In genomic region chr2:189217546-189217945, GRCh38 we compare ENCODE assay signal across 17 cellular contexts. TPM values are rescaled to one million over a fixed set of nuclear protein-coding genes. Genes with fewer than 3 reads are reported as not detected.
DNase-seq lines count a peak whose midpoint lies in the region; ATAC-seq, FAIRE-seq and TF ChIP-seq lines count a peak whose summit lies in the region.
"Had no signal": no experiment of that assay in that cellular context is flagged by ENCODE, and none has a peak within 500 bp of the region (broad histone marks: within the 10 kb centered on the region; RNA-seq: fewer than 3 reads in every experiment).

No MANE protein-coding gene starts in this region.

- CTCF ChIA-PET in AG04449 (lab: Yijun Ruan, JAX) (interaction anchor here (1.0 to 1.5 kb wide), 4 partner anchors 13 to 123 kb away, joined by 3 to 4 read pairs (median 3); no protein-coding TSS in a partner anchor), endothelial cell of umbilical vein (lab: Charles Lee) (interaction anchor here (0.7 to 1.5 kb wide), 7 partner anchors 13 to 70 kb away, joined by 3 to 7 read pairs (median 3); no protein-coding TSS in a partner anchor)

- intact Hi-C loops in endothelial cell of umbilical vein (cut with micrococcal nuclease) = no loop called here

- H3K79me2 ChIP-seq in endothelial cell of umbilical vein (ENCODE audit: control insufficient read depth, insufficient read depth, low read length) = no peaks in the 10 kb centered on the region

- H3K79me1 ChIP-seq in mesenchymal stem cell (replicated peaks; ENCODE audit: low read length, poor library complexity, severe bottlenecking) = peaks cover under 1% of the 10 kb centered on the region

- no peaks in the 10 kb centered on the region for H3K36me3 ChIP-seq in endothelial cell of umbilical vein (ENCODE audit: control insufficient read depth in 2 of 2, extremely low read depth in 1 of 2, insufficient read depth in 2 of 2, low read length in 2 of 2)
- no peaks in the 10 kb centered on the region for H3K36me3 ChIP-seq in mesenchymal stem cell (ENCODE audit: control insufficient read depth in 1 of 2, insufficient read depth in 2 of 2, low read depth in 1 of 2, low read length in 2 of 2)
- H3K36me3 ChIP-seq: BE2C, tibial artery had no signal

- no peak overlapping the region for H2BK5ac ChIP-seq in mesenchymal stem cell (ENCODE audit: low read depth, low read length, poor library complexity, severe bottlenecking)

- H2BK15ac ChIP-seq in mesenchymal stem cell (ENCODE audit: low read depth, poor library complexity, severe bottlenecking) = no peak overlapping the region

- H3K27ac ChIP-seq in endothelial cell of umbilical vein (ENCODE audit: insufficient read depth, low read depth, low read length) (no peak overlapping the region), mesenchymal stem cell (ENCODE audit: low read length, poor library complexity, severe bottlenecking) (peak overlapping the region; percentile 19)
- H3K27ac ChIP-seq: tibial artery had no signal

- H3K4ac ChIP-seq in mesenchymal stem cell (ENCODE audit: low read depth in 1 of 2, low read length in 2 of 2) = no peak overlapping the region

- H4K20me1 ChIP-seq in endothelial cell of umbilical vein (replicated peaks; ENCODE audit: control insufficient read depth, extremely low read depth, insufficient read depth, low read length) = no peaks in the 10 kb centered on the region

- H3K27me3 ChIP-seq in endothelial cell of umbilical vein (ENCODE audit: control insufficient read depth in 2 of 2, insufficient read depth in 2 of 2, low read length in 2 of 2) = no peaks in the 10 kb centered on the region
- H3K27me3 ChIP-seq in mesenchymal stem cell (ENCODE audit: control insufficient read depth in 1 of 2, insufficient read depth in 1 of 2, low read length in 2 of 2) = no peaks in the 10 kb centered on the region
- H3K27me3 ChIP-seq: BE2C, tibial artery had no signal

- dilution Hi-C loops in endothelial cell of umbilical vein (cut with MboI; ENCODE audit: extremely low pct_ligation_motif_present, low sequenced_read_pairs) = no loop called here

- H4K8ac ChIP-seq in mesenchymal stem cell (ENCODE audit: low read length) = peak overlapping the region; percentile 52

- TF ChIP-seq CTCF in AG04449 (IDR thresholded peaks at IDR 0.05; ENCODE audit: insufficient read depth, low read length, missing control alignments) = no peak
- no peak for TF ChIP-seq CTCF in endothelial cell of umbilical vein (IDR thresholded peaks at IDR 0.05; ENCODE audit: extremely low read depth in 1 of 2, insufficient read depth in 1 of 2, low read depth in 1 of 2, low read length in 2 of 2)

- H4K91ac ChIP-seq in mesenchymal stem cell (ENCODE audit: low read length) = no peak overlapping the region

- H3K4me3 ChIP-seq in AG04449 (ENCODE audit: low read depth, low read length) (no peak overlapping the region), endothelial cell of umbilical vein (replicated peaks in 1 of 3; ENCODE audit: insufficient read depth in 1 of 3, low read depth in 1 of 3, low read length in 3 of 3) (no peak overlapping the region), mesenchymal stem cell (ENCODE audit: insufficient read depth in 1 of 2, low read depth in 1 of 2, low read length in 2 of 2) (no peak overlapping the region)
- H3K4me3 ChIP-seq: mucosa of descending colon, tibial artery had no signal

- peak overlapping the region; percentile 92 for H2AFZ ChIP-seq in endothelial cell of umbilical vein (ENCODE audit: low read depth, low read length)
- H2AFZ ChIP-seq in mesenchymal stem cell (ENCODE audit: low read depth, low read length) = peak overlapping the region; percentile 91

- H2AK5ac ChIP-seq in mesenchymal stem cell (ENCODE audit: low read length, severe bottlenecking) = no peak overlapping the region

- H3K4me2 ChIP-seq in endothelial cell of umbilical vein (ENCODE audit: insufficient read depth, low read length) = no peak overlapping the region
- H3K4me2 ChIP-seq in mesenchymal stem cell (ENCODE audit: low read length, poor library complexity, severe bottlenecking) = peak overlapping the region; percentile 14

- H3K9ac ChIP-seq in endothelial cell of umbilical vein (replicated peaks; ENCODE audit: extremely low read depth, insufficient read depth, low read length) = no peak overlapping the region
- H3K9ac ChIP-seq in mesenchymal stem cell (ENCODE audit: low read length) = no peak overlapping the region

- H2BK120ac ChIP-seq in mesenchymal stem cell (ENCODE audit: low read depth, low read length) = peak overlapping the region; percentile 27

- no TSS peak for BruUV-seq in endothelial cell of umbilical vein (replicated peaks; lab: Mats Ljungman, UMichigan)

- peak; percentile 72 for FAIRE-seq in endothelial cell of umbilical vein (lab: Jason Lieb, UNC)
- FAIRE-seq: HepG2 had no signal

- no peak overlapping the region for H3K14ac ChIP-seq in mesenchymal stem cell (ENCODE audit: low read length in 2 of 2)

- peak overlapping the region in 1 of 2 experiments; percentile 68 for H3K18ac ChIP-seq in mesenchymal stem cell (ENCODE audit: low read depth in 1 of 2, low read length in 2 of 2)

- 7% methylated on average over 6 of the region's 6 CpGs for WGBS in mesenchymal stem cell

- POLR2A ChIA-PET in AG04449 (lab: Yijun Ruan, JAX) (no interaction called here), endothelial cell of umbilical vein (lab: Charles Lee) (no interaction called here)

- no peaks in the 10 kb centered on the region for H3K9me1 ChIP-seq in endothelial cell of umbilical vein (replicated peaks; ENCODE audit: control insufficient read depth, extremely low read depth, insufficient read depth, low read length)

- peak overlapping the region in 1 of 2 experiments; percentile 78 for H2BK12ac ChIP-seq in mesenchymal stem cell (ENCODE audit: low read length in 2 of 2)

- H3K23ac ChIP-seq in mesenchymal stem cell (ENCODE audit: low read length in 2 of 2) = no peak overlapping the region

- peaks cover 18% of the 10 kb centered on the region for H3K4me1 ChIP-seq in endothelial cell of umbilical vein (ENCODE audit: control insufficient read depth, extremely low read depth, insufficient read depth, low read length)
- H3K4me1 ChIP-seq in mesenchymal stem cell (ENCODE audit: control insufficient read depth, insufficient read depth, low read depth, low read length) = peaks cover 3% of the 10 kb centered on the region

- DNase-seq in AG04449 (ENCODE audit: low read depth, low spot score) (peak; percentile 38), NCI-H2227 treated with DMSO at 0.1 percent for 48 hours (lab: John Stamatoyannopoulos, UW) (peak; percentile 49), endothelial cell of umbilical vein (ENCODE audit: low read depth, low spot score) (peak; percentile 28), mesenchymal stem cell (peak; percentile 90), ureter (ENCODE audit: low spot score) (no peak)
- DNase-seq: activated naive CD8-positive, alpha-beta T cell treated with anti-CD3 and anti-CD28 coated beads, Interleukin-2, amount 50 U/mL, for 24 hours; BE2C; effector CD4-positive, alpha-beta T cell; head of caudate nucleus; mucosa of descending colon; NCI-H1930; T-helper 9 cell; tibial artery had no signal

- ATAC-seq in HG02759 (IDR thresholded peaks at IDR 0.05; ENCODE audit: unreplicated experiment) = no peak
- no peak for ATAC-seq in SK-N-SH treated with all-trans-retinoic acid at 6 μM for 48 hours
- ATAC-seq in HG03342 (IDR thresholded peaks at IDR 0.05; ENCODE audit: unreplicated experiment) = no peak
- ATAC-seq: activated naive CD8-positive, alpha-beta T cell treated with anti-CD3 and anti-CD28 coated beads, Interleukin-2, amount 50 U/mL, for 24 hours; HepG2; mucosa of descending colon had no signal

- H3K9me3 ChIP-seq in endothelial cell of umbilical vein (replicated peaks; ENCODE audit: control insufficient read depth, insufficient read depth, low read length) (no peaks in the 10 kb centered on the region), mesenchymal stem cell (ENCODE audit: control insufficient read depth, low read length) (no peaks in the 10 kb centered on the region)
- H3K9me3 ChIP-seq: BE2C, mucosa of descending colon, tibial artery had no signal

- TF ChIP-seq POLR2A in endothelial cell of umbilical vein (IDR thresholded peaks at IDR 0.05; ENCODE audit: low read depth, low read length) = no peak

TF ChIP-seq in endothelial cell of umbilical vein, 7 proteins besides CTCF, POLR2A, EP300 and RAD21 (continues in another document):
- no peak for TF ChIP-seq EZH2 (IDR thresholded peaks at IDR 0.05; ENCODE audit: borderline replicate concordance, low read depth, low read length, severe bottlenecking)
- TF ChIP-seq JUN (IDR thresholded peaks at IDR 0.05; ENCODE audit: borderline replicate concordance, insufficient read depth, insufficient read length, low read depth) = no peak
- no peak for TF ChIP-seq MYC (IDR thresholded peaks at IDR 0.05; ENCODE audit: low read depth, low read length)
- TF ChIP-seq FOS (IDR thresholded peaks at IDR 0.05; ENCODE audit: borderline replicate concordance, insufficient read depth, low read length) = no peak
- TF ChIP-seq GATA2 (IDR thresholded peaks at IDR 0.05; ENCODE audit: insufficient read depth, insufficient read length, low read depth, low read length) = no peak

TF ChIP-seq in SK-N-SH treated with all-trans-retinoic acid at 6 μM for 48 hours, 23 proteins besides CTCF, POLR2A, EP300 and RAD21 (continues in another document):
- no peak for TF ChIP-seq BACH2 (CRISPR knock-in tag; IDR thresholded peaks at IDR 0.05; ENCODE audit: borderline replicate concordance)
- TF ChIP-seq OSR1 (CRISPR knock-in tag; IDR thresholded peaks at IDR 0.05) = no peak
- TF ChIP-seq TCF4 (CRISPR knock-in tag; IDR thresholded peaks at IDR 0.05; ENCODE audit: borderline replicate concordance) = no peak
- no peak for TF ChIP-seq ISL1 (CRISPR knock-in tag; IDR thresholded peaks at IDR 0.05)
- no peak for TF ChIP-seq ESRRG (CRISPR knock-in tag; IDR thresholded peaks at IDR 0.05)

RNA-seq across cellular contexts. Expression of gene COL5A2, which starts 38.0 kb away (rescaled TPM):
- 123 and 138 TPM in 2 replicates for total RNA-seq in endothelial cell of umbilical vein
- 40.6 and 47.4 TPM in 2 replicates for polyA plus RNA-seq in endothelial cell of umbilical vein
- 59.0 and 66.0 TPM in 2 replicates for polyA plus RNA-seq in endothelial cell of umbilical vein (2011; cell fraction: cytosol; rRNA removed)
- polyA plus RNA-seq in endothelial cell of umbilical vein (2011; cell fraction: nucleus; rRNA removed) = 139 and 148 TPM in 2 replicates
- 148 and 260 TPM in 2 replicates for polyA plus RNA-seq in endothelial cell of umbilical vein (2012)
- 126 and 150 TPM in 2 replicates for polyA minus RNA-seq in endothelial cell of umbilical vein
- 0.61 TPM for polyA minus RNA-seq in endothelial cell of umbilical vein (2011; cell fraction: cytosol; rRNA and poly(A)+ RNA removed)
- polyA minus RNA-seq in endothelial cell of umbilical vein (2011; cell fraction: nucleus; rRNA and poly(A)+ RNA removed) = 65.6 and 71.3 TPM in 2 replicates
- polyA plus RNA-seq in mesenchymal stem cell (2013, experiment 1 of 2) = 506 TPM
- polyA plus RNA-seq in mesenchymal stem cell (2013, experiment 2 of 2) = 508 TPM
- 21.8 TPM for total RNA-seq in ureter
